19 cellular contexts compared by ENCODE assay signal in genomic region chr16:56577300-56577625, GRCh38. TPM values are rescaled to one million over a fixed set of nuclear protein-coding genes. Genes with fewer than 3 reads are reported as not detected.
A peak's percentile ranks its signal among the peaks of the same experiment; 100 is the strongest.
DNase-seq lines count a peak whose midpoint lies in the region; ATAC-seq and TF ChIP-seq lines count a peak whose summit lies in the region.
"Had no signal": no experiment of that assay in that cellular context is flagged by ENCODE, and none has a peak within 500 bp of the region (broad histone marks: within the 10 kb centered on the region; RNA-seq: fewer than 3 reads in every experiment).

No MANE protein-coding gene starts in this region.

- H3K4me3 ChIP-seq in CD8-positive, alpha-beta memory T cell (ENCODE audit: low read length) = no peak overlapping the region
- no peak overlapping the region for H3K4me3 ChIP-seq in naive thymus-derived CD4-positive, alpha-beta T cell (ENCODE audit: low read length)
- no peak overlapping the region for H3K4me3 ChIP-seq in mesenchymal stem cell (ENCODE audit: insufficient read depth in 1 of 2, low read depth in 1 of 2, low read length in 2 of 2)
- H3K4me3 ChIP-seq: dorsolateral prefrontal cortex, heart left ventricle, neural progenitor cell, psoas muscle, suprapubic skin had no signal

- no peaks in the 10 kb centered on the region for H3K36me3 Mint-ChIP-seq in activated naive CD4-positive, alpha-beta T cell treated with anti-CD3 and anti-CD28 coated beads, Interleukin-2, amount 50 U/mL, for 72 hours
- H3K36me3 Mint-ChIP-seq in activated naive CD4-positive, alpha-beta T cell treated with anti-CD3 and anti-CD28 coated beads, Interleukin-2, amount 10 ng/mL, durations not matched to agents 7 days and 5 days = no peaks in the 10 kb centered on the region
- H3K36me3 Mint-ChIP-seq in CD8-positive, alpha-beta memory T cell = no peaks in the 10 kb centered on the region
- H3K36me3 Mint-ChIP-seq in naive thymus-derived CD4-positive, alpha-beta T cell = no peaks in the 10 kb centered on the region
- H3K36me3 Mint-ChIP-seq: neural progenitor cell had no signal

- WGBS in mesenchymal stem cell = 87% methylated on average over 4 of the region's 4 CpGs

- no peaks in the 10 kb centered on the region for H3K36me3 ChIP-seq in CD8-positive, alpha-beta memory T cell (ENCODE audit: insufficient read depth, low read length)
- no peaks in the 10 kb centered on the region for H3K36me3 ChIP-seq in naive thymus-derived CD4-positive, alpha-beta T cell (ENCODE audit: control insufficient read depth in 2 of 3, insufficient read depth in 3 of 3, low read length in 3 of 3)
- H3K36me3 ChIP-seq in mesenchymal stem cell (ENCODE audit: control insufficient read depth in 1 of 2, insufficient read depth in 2 of 2, low read depth in 1 of 2, low read length in 2 of 2) = no peaks in the 10 kb centered on the region
- H3K36me3 ChIP-seq: heart left ventricle, neural progenitor cell, suprapubic skin had no signal

- POLR2A ChIA-PET in CD8-positive, alpha-beta memory T cell (lab: Charles Lee) = interaction anchor here (1.3 to 2.3 kb wide), 2 partner anchors 106 to 125 kb away, joined by 3 to 13 read pairs; no protein-coding TSS in a partner anchor
- POLR2A ChIA-PET in RWPE1 (lab: Yijun Ruan, JAX; ENCODE audit: low non-redundant PET) = no interaction called here
- POLR2A ChIA-PET in naive thymus-derived CD4-positive, alpha-beta T cell (lab: Charles Lee) = interaction anchor here (1.1 to 2.8 kb wide), 5 partner anchors 30 to 131 kb away, joined by 3 to 17 read pairs (median 10); partner anchors contain the start of gene MT2A

- no peak overlapping the region for H2BK5ac ChIP-seq in mesenchymal stem cell (ENCODE audit: low read depth, low read length, poor library complexity, severe bottlenecking)

- intact Hi-C loops in naive thymus-derived CD4-positive, alpha-beta T cell (cut with micrococcal nuclease) = loop anchor here (1.0 to 5.0 kb wide), 12 partner anchors 23 to 374 kb away; partner anchors contain the start of genes MT1E (in 1 of the 2), MT1X (in 1 of the 2) and MT2A (in 1 of the 2)

- H3K14ac ChIP-seq in mesenchymal stem cell (ENCODE audit: low read length in 2 of 2) = no peak overlapping the region

- no peak overlapping the region for H3K9ac ChIP-seq in mesenchymal stem cell (ENCODE audit: low read length)
- H3K9ac ChIP-seq: neural progenitor cell had no signal

- peak; percentile 33 for TF ChIP-seq CTCF in RWPE1 (conservative IDR thresholded peaks at IDR 0.05; ENCODE audit: low read depth)

- no peak overlapping the region for H2BK15ac ChIP-seq in mesenchymal stem cell (ENCODE audit: low read depth, poor library complexity, severe bottlenecking)

- no peak overlapping the region for H4K91ac ChIP-seq in mesenchymal stem cell (ENCODE audit: low read length)

- H3K4me2 ChIP-seq in mesenchymal stem cell (ENCODE audit: low read length, poor library complexity, severe bottlenecking) = no peak overlapping the region
- H3K4me2 ChIP-seq: neural progenitor cell had no signal

- peaks cover 7% of the 10 kb centered on the region for H3K4me1 Mint-ChIP-seq in activated naive CD4-positive, alpha-beta T cell treated with anti-CD3 and anti-CD28 coated beads, Interleukin-2, amount 10 ng/mL, durations not matched to agents 7 days and 5 days
- peaks cover 4 to 8% (median 7%) of the 10 kb centered on the region in 3 donors for H3K4me1 Mint-ChIP-seq in CD8-positive, alpha-beta memory T cell
- peaks cover 0 to 9% (median 8%) of the 10 kb centered on the region in 7 donors for H3K4me1 Mint-ChIP-seq in naive thymus-derived CD4-positive, alpha-beta T cell
- H3K4me1 Mint-ChIP-seq: neural progenitor cell had no signal

- no peak overlapping the region for H2BK120ac ChIP-seq in mesenchymal stem cell (ENCODE audit: low read depth, low read length)

- DNase-seq in activated naive CD4-positive, alpha-beta T cell treated with anti-CD3 and anti-CD28 coated beads, Interleukin-2, amount 50 U/mL, for 72 hours (ENCODE audit: low spot score in 2 of 2) = no peak
- DNase-seq in activated naive CD4-positive, alpha-beta T cell treated with anti-CD3 and anti-CD28 coated beads, Interleukin-2, amount 10 ng/mL, durations not matched to agents 7 days and 5 days = no peak
- no peak for DNase-seq in CD8-positive, alpha-beta memory T cell
- DNase-seq in RWPE1 (ENCODE audit: low spot score) (no peak), mesenchymal stem cell (no peak), NCI-H2227 (lab: John Stamatoyannopoulos, UW; ENCODE audit: unreplicated experiment) (no peak), mucosa of gallbladder (ENCODE audit: low spot score) (no peak)
- no peak for DNase-seq in naive thymus-derived CD4-positive, alpha-beta T cell
- DNase-seq: KG1 had no signal

- H3K27me3 Mint-ChIP-seq in activated naive CD4-positive, alpha-beta T cell treated with anti-CD3 and anti-CD28 coated beads, Interleukin-2, amount 10 ng/mL, durations not matched to agents 7 days and 5 days = peaks cover 37% of the 10 kb centered on the region
- H3K27me3 Mint-ChIP-seq in CD8-positive, alpha-beta memory T cell = peaks cover 0 to 2% of the 10 kb centered on the region in 2 donors
- peaks cover 0 to 23% (median 0%) of the 10 kb centered on the region in 5 donors for H3K27me3 Mint-ChIP-seq in naive thymus-derived CD4-positive, alpha-beta T cell

- H3K4me3 Mint-ChIP-seq in activated naive CD4-positive, alpha-beta T cell treated with anti-CD3 and anti-CD28 coated beads, Interleukin-2, amount 10 ng/mL, durations not matched to agents 7 days and 5 days = no peak overlapping the region
- H3K4me3 Mint-ChIP-seq in CD8-positive, alpha-beta memory T cell = no peak overlapping the region
- H3K4me3 Mint-ChIP-seq in naive thymus-derived CD4-positive, alpha-beta T cell = no peak overlapping the region
- H3K4me3 Mint-ChIP-seq: central memory CD8-positive, alpha-beta T cell; neural progenitor cell had no signal

- H4K8ac ChIP-seq in mesenchymal stem cell (ENCODE audit: low read length) = no peak overlapping the region

- H3K18ac ChIP-seq in mesenchymal stem cell (ENCODE audit: low read depth in 1 of 2, low read length in 2 of 2) = no peak overlapping the region

- no peaks in the 10 kb centered on the region for H3K9me3 Mint-ChIP-seq in activated naive CD4-positive, alpha-beta T cell treated with anti-CD3 and anti-CD28 coated beads, Interleukin-2, amount 50 U/mL, for 72 hours
- H3K9me3 Mint-ChIP-seq in activated naive CD4-positive, alpha-beta T cell treated with anti-CD3 and anti-CD28 coated beads, Interleukin-2, amount 10 ng/mL, durations not matched to agents 7 days and 5 days = peaks cover 2% of the 10 kb centered on the region
- H3K9me3 Mint-ChIP-seq in CD8-positive, alpha-beta memory T cell = peaks cover 0 to 3% (median 2%) of the 10 kb centered on the region in 5 donors
- H3K9me3 Mint-ChIP-seq in naive thymus-derived CD4-positive, alpha-beta T cell = peaks cover 0 to 11% (median 0%) of the 10 kb centered on the region in 11 donors
- H3K9me3 Mint-ChIP-seq: central memory CD8-positive, alpha-beta T cell had no signal

- H3K4ac ChIP-seq in mesenchymal stem cell (ENCODE audit: low read depth in 1 of 2, low read length in 2 of 2) = no peak overlapping the region

- H2AK5ac ChIP-seq in mesenchymal stem cell (ENCODE audit: low read length, severe bottlenecking) = no peak overlapping the region

- no peaks in the 10 kb centered on the region for H3K27me3 ChIP-seq in CD8-positive, alpha-beta memory T cell (ENCODE audit: insufficient read depth, low read length, poor library complexity, severe bottlenecking)
- no peaks in the 10 kb centered on the region for H3K27me3 ChIP-seq in naive thymus-derived CD4-positive, alpha-beta T cell (ENCODE audit: control insufficient read depth in 2 of 2, insufficient read depth in 2 of 2, low read length in 2 of 2)
- no peaks in the 10 kb centered on the region for H3K27me3 ChIP-seq in mesenchymal stem cell (ENCODE audit: control insufficient read depth in 1 of 2, insufficient read depth in 1 of 2, low read length in 2 of 2)
- H3K27me3 ChIP-seq: dorsolateral prefrontal cortex, suprapubic skin had no signal

- H3K27ac Mint-ChIP-seq in activated naive CD4-positive, alpha-beta T cell treated with anti-CD3 and anti-CD28 coated beads, Interleukin-2, amount 50 U/mL, for 72 hours = peak overlapping the region; percentile 46 to 83
- no peak overlapping the region for H3K27ac Mint-ChIP-seq in activated naive CD4-positive, alpha-beta T cell treated with anti-CD3 and anti-CD28 coated beads, Interleukin-2, amount 10 ng/mL, durations not matched to agents 7 days and 5 days
- peak overlapping the region in 5 of 8 donors; percentile 39 to 94 (median 53) for H3K27ac Mint-ChIP-seq in CD8-positive, alpha-beta memory T cell
- H3K27ac Mint-ChIP-seq in naive thymus-derived CD4-positive, alpha-beta T cell = peak overlapping the region; percentile 53 to 89 (median 76)
- H3K27ac Mint-ChIP-seq: neural progenitor cell had no signal

- H2BK12ac ChIP-seq in mesenchymal stem cell (ENCODE audit: low read length in 2 of 2) = no peak overlapping the region

- no peak overlapping the region for H2AFZ ChIP-seq in mesenchymal stem cell (ENCODE audit: low read depth, low read length)
- H2AFZ ChIP-seq: neural progenitor cell had no signal

- H3K9me3 ChIP-seq in CD8-positive, alpha-beta memory T cell (ENCODE audit: low read length) = no peaks in the 10 kb centered on the region
- no peaks in the 10 kb centered on the region for H3K9me3 ChIP-seq in naive thymus-derived CD4-positive, alpha-beta T cell (ENCODE audit: control insufficient read depth in 2 of 3, low read length in 3 of 3)
- H3K9me3 ChIP-seq in mesenchymal stem cell (ENCODE audit: control insufficient read depth, low read length) = no peaks in the 10 kb centered on the region
- H3K9me3 ChIP-seq: suprapubic skin had no signal

- no peak overlapping the region for H3K27ac ChIP-seq in CD8-positive, alpha-beta memory T cell (ENCODE audit: low read depth, low read length)
- H3K27ac ChIP-seq in RWPE1 = peak overlapping the region; percentile 35
- no peak overlapping the region for H3K27ac ChIP-seq in naive thymus-derived CD4-positive, alpha-beta T cell (ENCODE audit: low read depth, low read length)
- no peak overlapping the region for H3K27ac ChIP-seq in mesenchymal stem cell (ENCODE audit: low read length, poor library complexity, severe bottlenecking)
- H3K27ac ChIP-seq: dorsolateral prefrontal cortex, heart left ventricle, neural progenitor cell, psoas muscle, suprapubic skin had no signal

- ATAC-seq in activated naive CD4-positive, alpha-beta T cell treated with anti-CD3 and anti-CD28 coated beads, Interleukin-2, amount 50 U/mL, for 72 hours = no peak
- ATAC-seq in naive thymus-derived CD4-positive, alpha-beta T cell = no peak

- peaks cover 4% of the 10 kb centered on the region for H3K4me1 ChIP-seq in CD8-positive, alpha-beta memory T cell (ENCODE audit: insufficient read depth, low read length)
- H3K4me1 ChIP-seq in naive thymus-derived CD4-positive, alpha-beta T cell (ENCODE audit: control insufficient read depth in 2 of 2, insufficient read depth in 2 of 2, low read length in 2 of 2) = peaks cover 3 to 8% of the 10 kb centered on the region in 2 donors
- H3K4me1 ChIP-seq in mesenchymal stem cell (ENCODE audit: control insufficient read depth, insufficient read depth, low read depth, low read length) = no peaks in the 10 kb centered on the region
- H3K4me1 ChIP-seq: heart left ventricle, neural progenitor cell, psoas muscle had no signal

- no peak overlapping the region for H3K23ac ChIP-seq in mesenchymal stem cell (ENCODE audit: low read length in 2 of 2)

- CTCF ChIA-PET in activated naive CD4-positive, alpha-beta T cell treated with anti-CD3 and anti-CD28 coated beads, Interleukin-2, amount 10 ng/mL, durations not matched to agents 7 days and 5 days (lab: Charles Lee) = interaction anchor here (0.6 to 3.2 kb wide), 24 partner anchors 8 to 292 kb away, joined by 3 to 79 read pairs (median 6); no protein-coding TSS in a partner anchor
- CTCF ChIA-PET in CD8-positive, alpha-beta memory T cell (lab: Charles Lee) = interaction anchor here (0.7 to 3.1 kb wide), 24 partner anchors 10 to 291 kb away, joined by 3 to 65 read pairs (median 4); partner anchors contain the start of gene MT2A
- CTCF ChIA-PET in RWPE1 (lab: Yijun Ruan, JAX) = interaction anchor here (0.6 to 1.6 kb wide), 7 partner anchors 12 to 131 kb away, joined by 3 to 8 read pairs (median 3); no protein-coding TSS in a partner anchor
- CTCF ChIA-PET in naive thymus-derived CD4-positive, alpha-beta T cell (lab: Charles Lee) = interaction anchor here (0.5 to 5.7 kb wide), 19 partner anchors 8 to 875 kb away, joined by 3 to 86 read pairs (median 4); partner anchors contain the start of gene MT1X

- H3K79me1 ChIP-seq in mesenchymal stem cell (replicated peaks; ENCODE audit: low read length, poor library complexity, severe bottlenecking) = no peaks in the 10 kb centered on the region

RNA-seq across cellular contexts. Expression of gene MT3, which starts 12.1 kb away (rescaled TPM):
- 10 to 100 TPM in 1 of 2 donors, 1 to 10 TPM in 1; 1.6 to 50.8 TPM for total RNA-seq in activated naive CD4-positive, alpha-beta T cell treated with anti-CD3 and anti-CD28 coated beads, Interleukin-2, amount 50 U/mL, for 72 hours
- under 1 TPM in 1 of 2 experiments, not detected in 1; 0.94 TPM for total RNA-seq in CD8-positive, alpha-beta memory T cell
- polyA plus RNA-seq in CD8-positive, alpha-beta memory T cell = 0.99 TPM
- 1 to 10 TPM in 2 of 5 experiments, under 1 TPM in 1, not detected in 2; 0.76 to 4.0 (median 1.5) TPM for total RNA-seq in naive thymus-derived CD4-positive, alpha-beta T cell
- 1 to 10 TPM; 3.8 to 4.5 TPM for polyA plus RNA-seq in naive thymus-derived CD4-positive, alpha-beta T cell
- not detected for polyA plus RNA-seq in mesenchymal stem cell (2013, experiment 1 of 2)
- 0.18 TPM for polyA plus RNA-seq in mesenchymal stem cell (2013, experiment 2 of 2)
- total RNA-seq in mucosa of gallbladder = 1.4 TPM
- total RNA-seq: endothelial cell of umbilical vein, left lobe of liver, suprapubic skin had no signal
- polyA plus RNA-seq: endothelial cell of umbilical vein had no signal

RNA-seq across cellular contexts. Expression of gene MT4, which starts 12.4 kb away (rescaled TPM):
- total RNA-seq in activated naive CD4-positive, alpha-beta T cell treated with anti-CD3 and anti-CD28 coated beads, Interleukin-2, amount 50 U/mL, for 72 hours = not detected
- not detected for total RNA-seq in CD8-positive, alpha-beta memory T cell
- polyA plus RNA-seq in CD8-positive, alpha-beta memory T cell = not detected
- not detected for total RNA-seq in naive thymus-derived CD4-positive, alpha-beta T cell
- not detected for polyA plus RNA-seq in naive thymus-derived CD4-positive, alpha-beta T cell
- not detected for polyA plus RNA-seq in mesenchymal stem cell (2013, experiment 1 of 2)
- polyA plus RNA-seq in mesenchymal stem cell (2013, experiment 2 of 2) = not detected
- not detected for total RNA-seq in mucosa of gallbladder
- total RNA-seq: dorsolateral prefrontal cortex, endothelial cell of umbilical vein, heart left ventricle, left lobe of liver, psoas muscle, skeletal muscle tissue, urinary bladder had no signal
- polyA plus RNA-seq: endothelial cell of umbilical vein, heart left ventricle, psoas muscle, urinary bladder had no signal

RNA-seq across cellular contexts. Expression of gene MT2A, which starts 31.1 kb away (rescaled TPM):
- 100 to 1,000 TPM; 165 to 200 TPM for total RNA-seq in activated naive CD4-positive, alpha-beta T cell treated with anti-CD3 and anti-CD28 coated beads, Interleukin-2, amount 50 U/mL, for 72 hours
- total RNA-seq in CD8-positive, alpha-beta memory T cell = 100 to 1,000 TPM; 285 to 349 TPM
- 435 TPM for polyA plus RNA-seq in CD8-positive, alpha-beta memory T cell
- total RNA-seq in naive thymus-derived CD4-positive, alpha-beta T cell = 100 to 1,000 TPM in 1 of 5 experiments, 10 to 100 TPM in 4; 15.0 to 435 (median 32.8) TPM
- 100 to 1,000 TPM; 113 to 168 TPM for polyA plus RNA-seq in naive thymus-derived CD4-positive, alpha-beta T cell
- 1,482 TPM for polyA plus RNA-seq in mesenchymal stem cell (2013, experiment 1 of 2)
- 1,482 TPM for polyA plus RNA-seq in mesenchymal stem cell (2013, experiment 2 of 2)
- 157 TPM for total RNA-seq in mucosa of gallbladder

RNA-seq across cellular contexts. Expression of gene MT1E, which starts 48.3 kb away (rescaled TPM):
- 1 to 10 TPM; 1.6 to 8.7 TPM for total RNA-seq in activated naive CD4-positive, alpha-beta T cell treated with anti-CD3 and anti-CD28 coated beads, Interleukin-2, amount 50 U/mL, for 72 hours
- 100 to 1,000 TPM; 153 to 163 TPM for total RNA-seq in CD8-positive, alpha-beta memory T cell
- 40.4 TPM for polyA plus RNA-seq in CD8-positive, alpha-beta memory T cell
- 100 to 1,000 TPM in 1 of 5 experiments, 1 to 10 TPM in 1, under 1 TPM in 2, not detected in 1; 0.45 to 166 (median 2.5) TPM for total RNA-seq in naive thymus-derived CD4-positive, alpha-beta T cell
- 1 to 10 TPM; 3.5 to 5.2 TPM for polyA plus RNA-seq in naive thymus-derived CD4-positive, alpha-beta T cell
- polyA plus RNA-seq in mesenchymal stem cell (2013, experiment 1 of 2) = 93.8 TPM
- 92.9 TPM for polyA plus RNA-seq in mesenchymal stem cell (2013, experiment 2 of 2)
- 137 TPM for total RNA-seq in mucosa of gallbladder

RNA-seq across cellular contexts. Expression of gene MT1M, which starts 55.2 kb away (rescaled TPM):
- total RNA-seq in activated naive CD4-positive, alpha-beta T cell treated with anti-CD3 and anti-CD28 coated beads, Interleukin-2, amount 50 U/mL, for 72 hours = not detected
- not detected for total RNA-seq in CD8-positive, alpha-beta memory T cell
- not detected for polyA plus RNA-seq in CD8-positive, alpha-beta memory T cell
- total RNA-seq in naive thymus-derived CD4-positive, alpha-beta T cell = not detected
- not detected for polyA plus RNA-seq in naive thymus-derived CD4-positive, alpha-beta T cell
- polyA plus RNA-seq in mesenchymal stem cell (2013, experiment 1 of 2) = 0.08 TPM
- polyA plus RNA-seq in mesenchymal stem cell (2013, experiment 2 of 2) = not detected
- 4.6 TPM for total RNA-seq in mucosa of gallbladder
